ENCODE assay signal across 8 cellular contexts in the genomic region with DNA sequence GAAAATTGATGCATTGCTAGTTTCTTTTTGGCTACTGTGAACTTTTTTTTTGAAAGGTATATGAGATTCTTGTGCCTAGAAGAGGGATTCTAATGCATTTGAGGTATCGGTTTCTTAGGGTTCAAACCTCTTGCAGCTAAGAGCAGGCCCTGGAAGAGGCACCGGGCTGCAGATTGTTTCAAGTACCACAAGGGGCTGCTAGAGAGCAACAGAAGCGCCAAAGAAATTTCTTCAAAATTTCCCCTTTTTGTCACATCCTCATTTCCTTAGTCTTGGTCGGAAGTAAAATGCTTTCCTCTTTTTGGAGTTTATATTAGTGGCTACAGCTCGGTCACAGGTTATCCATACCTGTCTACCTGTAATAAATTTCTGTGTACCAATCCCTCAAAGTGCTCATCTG.
DNase-seq lines count a peak whose midpoint lies in the region; ATAC-seq and TF ChIP-seq lines count a peak whose summit lies in the region.

No MANE protein-coding gene starts in this region.

- no peaks in the 10 kb centered on the region for H3K9me3 ChIP-seq in parathyroid adenoma (ENCODE audit: control insufficient read depth, low read length)

- TF ChIP-seq CTCF in HFF-Myc (IDR thresholded peaks at IDR 0.05; ENCODE audit: low read depth, low read length, missing control alignments): peak; percentile 90
- peak; percentile 27 for TF ChIP-seq CTCF in parathyroid adenoma (IDR thresholded peaks at IDR 0.05)

- TF ChIP-seq POLR2A in erythroblast (IDR thresholded peaks at IDR 0.05; ENCODE audit: low read length): no peak

- no peaks in the 10 kb centered on the region for H3K36me3 ChIP-seq in parathyroid adenoma (ENCODE audit: control insufficient read depth, insufficient read depth, low read length)

- H3K79me2 ChIP-seq in parathyroid adenoma: no peaks in the 10 kb centered on the region

- H3K4me2 ChIP-seq in parathyroid adenoma (ENCODE audit: low read length): no peak overlapping the region

- H2AFZ ChIP-seq in parathyroid adenoma: no peak overlapping the region

- DNase-seq in SIG-M5 treated with dmso at 0.1 percent for 504 hours (lab: John Stamatoyannopoulos, UW; ENCODE audit: unreplicated experiment): peak; percentile 45
- DNase-seq in SIG-M5 (lab: John Stamatoyannopoulos, UW): no peak
- peak; percentile 4 for DNase-seq in HFF-Myc (ENCODE audit: extremely low read depth, low read depth)
- peak; percentile 43 for DNase-seq in RPMI8226
- DNase-seq in erythroblast (lab: John Stamatoyannopoulos, UW): peak; percentile 45 to 62
- DNase-seq in GM19240 (ENCODE audit: insufficient read length, low spot score): no peak

- no peak for ATAC-seq in GM21360 (IDR thresholded peaks at IDR 0.05; ENCODE audit: unreplicated experiment)

- no peak overlapping the region for H3K9ac ChIP-seq in parathyroid adenoma

- H3K27me3 ChIP-seq in parathyroid adenoma (ENCODE audit: control insufficient read depth, insufficient read depth, low read length): no peaks in the 10 kb centered on the region

- H3K4me3 ChIP-seq in HFF-Myc (replicated peaks; ENCODE audit: low read depth, low read length) (no peak overlapping the region), parathyroid adenoma (ENCODE audit: low read depth, low read length) (no peak overlapping the region)

- no peaks in the 10 kb centered on the region for H3K4me1 ChIP-seq in parathyroid adenoma

- no peak overlapping the region for H3K27ac ChIP-seq in parathyroid adenoma

Comparison
In these comparisons a context has a peak if more than half of its experiments do, and no peak if none do; other contexts are left out.
1. DNase-seq: peak in SIG-M5 treated with dmso at 0.1 percent for 504 hours (single experiment), HFF-Myc (single experiment), RPMI8226 (single experiment) and erythroblast (2 of 2); none in SIG-M5 (single experiment) and GM19240 (single experiment).